Comparison of ENCODE assay signal across 10 cellular contexts in genomic region chrX:38817004-38817703, GRCh38. TPM values are rescaled to one million over a fixed set of nuclear protein-coding genes. Genes with fewer than 3 reads are reported as not detected.
DNase-seq lines count a peak whose midpoint lies in the region; ATAC-seq and TF ChIP-seq lines count a peak whose summit lies in the region.
"Had no signal": no experiment of that assay in that cellular context is flagged by ENCODE, and none has a peak within 500 bp of the region (broad histone marks: within the 10 kb centered on the region; RNA-seq: fewer than 3 reads in every experiment).

No MANE protein-coding gene starts in this region.

- peak overlapping the region in 3 of 6 donors; percentile 50 to 80 (median 51) for H3K27ac Mint-ChIP-seq in immature natural killer cell
- H3K27ac Mint-ChIP-seq in stimulated activated naive B cell treated with anti-CD40 and anti-IgM and Interleukin-4, amounts not matched to agents 10 μg/mL and 1 μg/mL and 100 μg/mL, for 72 hours: no peak overlapping the region
- H3K27ac Mint-ChIP-seq: activated naive CD8-positive, alpha-beta T cell had no signal

- H3K27ac ChIP-seq in SJCRH30: no peak overlapping the region
- H3K27ac ChIP-seq in right cardiac atrium (ENCODE audit: low read length): no peak overlapping the region
- H3K27ac ChIP-seq in testis: peak overlapping the region in 1 of 2 donors; percentile 30

- no peak for TF ChIP-seq POLR2A in testis (IDR thresholded peaks at IDR 0.05)

- H3K9me3 Mint-ChIP-seq in immature natural killer cell: no peaks in the 10 kb centered on the region
- no peaks in the 10 kb centered on the region for H3K9me3 Mint-ChIP-seq in stimulated activated naive B cell treated with anti-CD40 and anti-IgM and Interleukin-4, amounts not matched to agents 10 μg/mL and 1 μg/mL and 100 μg/mL, for 72 hours

- DNase-seq in SIG-M5 treated with dmso at 0.1 percent for 504 hours (lab: John Stamatoyannopoulos, UW; ENCODE audit: unreplicated experiment) (peak; percentile 12), SIG-M5 (lab: John Stamatoyannopoulos, UW) (no peak), SJCRH30 (peak; percentile 19 to 34), right cardiac atrium (peak; percentile 37 to 81 (median 76)), testis (peak; percentile 41), immature natural killer cell (no peak)
- DNase-seq in stimulated activated naive B cell treated with anti-CD40 and anti-IgM and Interleukin-4, amounts not matched to agents 10 μg/mL and 1 μg/mL and 100 μg/mL, for 72 hours: no peak
- DNase-seq: retina had no signal

- peaks cover 0 to 6% (median 0%) of the 10 kb centered on the region in 3 donors for H3K27me3 Mint-ChIP-seq in immature natural killer cell (ENCODE audit: low read depth in 3 of 3)
- peaks cover 0 to 10% of the 10 kb centered on the region in 2 donors for H3K27me3 Mint-ChIP-seq in stimulated activated naive B cell treated with anti-CD40 and anti-IgM and Interleukin-4, amounts not matched to agents 10 μg/mL and 1 μg/mL and 100 μg/mL, for 72 hours
- H3K27me3 Mint-ChIP-seq: activated naive CD8-positive, alpha-beta T cell had no signal

- H3K27me3 ChIP-seq in SJCRH30 (no peaks in the 10 kb centered on the region), right cardiac atrium (ENCODE audit: control insufficient read depth, insufficient read depth) (no peaks in the 10 kb centered on the region), testis (no peaks in the 10 kb centered on the region)

- H3K36me3 ChIP-seq in SJCRH30: no peaks in the 10 kb centered on the region
- H3K36me3 ChIP-seq in testis (ENCODE audit: low read depth, missing control alignments): no peaks in the 10 kb centered on the region

- H3K9me3 ChIP-seq in SJCRH30 (replicated peaks) (no peaks in the 10 kb centered on the region), right cardiac atrium (ENCODE audit: control insufficient read depth, low read length) (no peaks in the 10 kb centered on the region), testis (no peaks in the 10 kb centered on the region)

- peak; percentile 73 to 87 for ATAC-seq in right cardiac atrium
- ATAC-seq in HG03521 (IDR thresholded peaks at IDR 0.05; ENCODE audit: unreplicated experiment): no peak
- no peak for ATAC-seq in stimulated activated naive B cell treated with anti-CD40 and anti-IgM and Interleukin-4, amounts not matched to agents 10 μg/mL and 1 μg/mL and 100 μg/mL, for 72 hours (replicated peaks)

- WGBS in right cardiac atrium: 15% methylated on average over 2 of the region's 2 CpGs
- WGBS in testis, 2 donors: 19 to 33% methylated on average over 1 to 2 of the region's 2 CpGs

- no peaks in the 10 kb centered on the region for H3K36me3 Mint-ChIP-seq in immature natural killer cell
- H3K36me3 Mint-ChIP-seq in stimulated activated naive B cell treated with anti-CD40 and anti-IgM and Interleukin-4, amounts not matched to agents 10 μg/mL and 1 μg/mL and 100 μg/mL, for 72 hours: no peaks in the 10 kb centered on the region
- H3K36me3 Mint-ChIP-seq: activated naive CD8-positive, alpha-beta T cell had no signal

- H3K4me3 Mint-ChIP-seq in immature natural killer cell: no peak overlapping the region
- no peak overlapping the region for H3K4me3 Mint-ChIP-seq in stimulated activated naive B cell treated with anti-CD40 and anti-IgM and Interleukin-4, amounts not matched to agents 10 μg/mL and 1 μg/mL and 100 μg/mL, for 72 hours
- H3K4me3 Mint-ChIP-seq: activated naive CD8-positive, alpha-beta T cell had no signal

- H3K4me3 ChIP-seq in SJCRH30 (no peak overlapping the region), right cardiac atrium (ENCODE audit: low read length) (no peak overlapping the region), testis (no peak overlapping the region)

- peaks cover 9% of the 10 kb centered on the region; the same call in 1 of the 2 replicates for H3K4me1 ChIP-seq in SJCRH30
- H3K4me1 ChIP-seq in right cardiac atrium (ENCODE audit: control insufficient read depth, insufficient read depth, low read length): peaks cover 4% of the 10 kb centered on the region
- peaks cover 9% of the 10 kb centered on the region for H3K4me1 ChIP-seq in testis

- no peak for TF ChIP-seq CTCF in testis (IDR thresholded peaks at IDR 0.05)

- intact Hi-C loops in right cardiac atrium (cut with DNase I): no loop called here
- intact Hi-C loops in testis (cut with DNase I; ENCODE audit: low total_unique reads): no loop called here

- peaks cover 4 to 6% of the 10 kb centered on the region in 2 donors for H3K4me1 Mint-ChIP-seq in immature natural killer cell
- H3K4me1 Mint-ChIP-seq in stimulated activated naive B cell treated with anti-CD40 and anti-IgM and Interleukin-4, amounts not matched to agents 10 μg/mL and 1 μg/mL and 100 μg/mL, for 72 hours: peaks cover 0 to 4% of the 10 kb centered on the region in 2 donors

RNA-seq across cellular contexts. Expression of gene MID1IP1, which starts 15.9 kb away (rescaled TPM):
- total RNA-seq in SJCRH30 (2014; rRNA removed; shearing (Covaris generic)): 46.8 and 46.9 TPM in 2 replicates
- 10 to 100 TPM; 22.7 to 28.5 (median 26.8) TPM for total RNA-seq in right cardiac atrium
- polyA plus RNA-seq in right cardiac atrium: 28.3 TPM
- 100 to 1,000 TPM; 102 to 155 TPM for total RNA-seq in testis
- polyA plus RNA-seq in testis (ENCODE audit: insufficient read depth, low read depth, low replicate concordance): 53.4 TPM
- polyA plus RNA-seq in immature natural killer cell: 1 to 10 TPM; 5.7 to 9.7 (median 5.9) TPM

Comparison
In these comparisons a context has a peak if more than half of its experiments do, and no peak if none do; other contexts are left out.
1. DNase-seq: peak in SIG-M5 treated with dmso at 0.1 percent for 504 hours (single experiment), SJCRH30 (2 of 2), right cardiac atrium (3 of 3) and testis (single experiment); none in SIG-M5 (single experiment), immature natural killer cell (0 of 3) and stimulated activated naive B cell treated with anti-CD40 and anti-IgM and Interleukin-4, amounts not matched to agents 10 μg/mL and 1 μg/mL and 100 μg/mL, for 72 hours (single experiment).
2. ATAC-seq: peak in right cardiac atrium (2 of 2); none in HG03521 (single experiment) and stimulated activated naive B cell treated with anti-CD40 and anti-IgM and Interleukin-4, amounts not matched to agents 10 μg/mL and 1 μg/mL and 100 μg/mL, for 72 hours (0 of 2).